In genomic region chr3:171239757-171240503, GRCh38 we compare ENCODE assay signal across 19 cellular contexts.
A peak's percentile ranks its signal among the peaks of the same experiment; 100 is the strongest.
DNase-seq lines count a peak whose midpoint lies in the region; ATAC-seq and TF ChIP-seq lines count a peak whose summit lies in the region.
"Had no signal": no experiment of that assay in that cellular context is flagged by ENCODE, and none has a peak within 500 bp of the region (broad histone marks: within the 10 kb centered on the region; RNA-seq: fewer than 3 reads in every experiment).

No MANE protein-coding gene starts in this region.

- intact Hi-C loops in activated CD4-positive, alpha-beta T cell treated with anti-CD3 and anti-CD28 coated beads for 36 hours (cut with DNase I, micrococcal nuclease): no loop called here

- H3K27ac Mint-ChIP-seq in activated CD4-positive, alpha-beta T cell treated with anti-CD3 and anti-CD28 coated beads for 36 hours: no peak overlapping the region
- H3K27ac Mint-ChIP-seq in nephron progenitor cell: peak overlapping the region; percentile 82
- H3K27ac Mint-ChIP-seq: activated CD4-positive, alpha-beta memory T cell treated with anti-CD3 and anti-CD28 coated beads, Interleukin-2, amount 10 ng/mL, durations not matched to agents 7 days and 5 days had no signal

- ATAC-seq in activated CD4-positive, alpha-beta T cell treated with anti-CD3 and anti-CD28 coated beads for 36 hours: no peak
- ATAC-seq in omental fat pad (ENCODE audit: low FRiP score) (no peak), GM18505 (IDR thresholded peaks at IDR 0.05; ENCODE audit: unreplicated experiment) (no peak)
- ATAC-seq: gastrocnemius medialis, left lung, sciatic nerve, SK-N-SH treated with all-trans-retinoic acid at 6 μM for 48 hours had no signal

- CTCF ChIA-PET in activated CD4-positive, alpha-beta T cell treated with anti-CD3 and anti-CD28 coated beads for 36 hours (lab: Charles Lee): interaction anchor here (0.6 to 1.4 kb wide), 3 partner anchors 10 to 329 kb away, joined by 4 to 5 read pairs (median 4); no protein-coding TSS in a partner anchor

- H3K9me3 Mint-ChIP-seq in activated CD4-positive, alpha-beta T cell treated with anti-CD3 and anti-CD28 coated beads for 36 hours (ENCODE audit: low read depth): peaks cover 2% of the 10 kb centered on the region
- H3K9me3 Mint-ChIP-seq in nephron progenitor cell: peaks cover 3% of the 10 kb centered on the region

- POLR2A ChIA-PET in activated CD4-positive, alpha-beta T cell treated with anti-CD3 and anti-CD28 coated beads for 36 hours (lab: Charles Lee): no interaction called here

- no peaks in the 10 kb centered on the region for H3K27me3 Mint-ChIP-seq in activated CD4-positive, alpha-beta T cell treated with anti-CD3 and anti-CD28 coated beads for 36 hours
- H3K27me3 Mint-ChIP-seq in nephron progenitor cell (ENCODE audit: low read depth, poor library complexity): no peaks in the 10 kb centered on the region
- H3K27me3 Mint-ChIP-seq: activated CD4-positive, alpha-beta memory T cell treated with anti-CD3 and anti-CD28 coated beads, Interleukin-2, amount 10 ng/mL, durations not matched to agents 7 days and 5 days had no signal

- H3K36me3 Mint-ChIP-seq in activated CD4-positive, alpha-beta T cell treated with anti-CD3 and anti-CD28 coated beads for 36 hours (ENCODE audit: low read depth): peaks cover 6% of the 10 kb centered on the region
- peaks cover 4% of the 10 kb centered on the region for H3K36me3 Mint-ChIP-seq in nephron progenitor cell (ENCODE audit: low read depth)

- peak; percentile 27 for DNase-seq in activated CD4-positive, alpha-beta T cell treated with anti-CD3 and anti-CD28 coated beads for 36 hours
- no peak for DNase-seq in activated CD4-positive, alpha-beta T cell treated with anti-CD3 and anti-CD28 coated beads, Interleukin-2, amount 50 U/mL, for 1 hour
- DNase-seq in NCI-H1436 (lab: John Stamatoyannopoulos, UW): peak; percentile 57
- DNase-seq in NCI-H524 treated with DMSO at 0.1 percent for 48 hours (lab: John Stamatoyannopoulos, UW): peak; percentile 84
- peak; percentile 31 for DNase-seq in nephron progenitor cell
- DNase-seq in midbrain (lab: John Stamatoyannopoulos, UW): no peak
- DNase-seq in omental fat pad (ENCODE audit: low spot score): no peak
- DNase-seq: activated CD4-positive, alpha-beta memory T cell treated with anti-CD3 and anti-CD28 coated beads, Interleukin-2, amount 10 ng/mL, durations not matched to agents 7 days and 5 days; activated T-cell treated with anti-CD3 and anti-CD28 coated beads, Interleukin-2, amount 50 U/mL, for 48 hours; C1 segment of cervical spinal cord; dermis blood vessel endothelial cell; gastrocnemius medialis; IMR-90; left lung; MM.1S; NCI-H446 had no signal

- H3K4me1 Mint-ChIP-seq in activated CD4-positive, alpha-beta T cell treated with anti-CD3 and anti-CD28 coated beads for 36 hours: peaks cover 11% of the 10 kb centered on the region
- H3K4me1 Mint-ChIP-seq in nephron progenitor cell: peaks cover 59% of the 10 kb centered on the region

- TF ChIP-seq POLR2A in GM18505 (IDR thresholded peaks at IDR 0.05; ENCODE audit: borderline replicate concordance, extremely low read depth, insufficient read depth, insufficient read length): no peak

- TF ChIP-seq CTCF in nephron progenitor cell (IDR thresholded peaks at IDR 0.05): no peak
- TF ChIP-seq CTCF in omental fat pad (IDR thresholded peaks at IDR 0.05): no peak

- no peak overlapping the region for H3K4me3 Mint-ChIP-seq in activated CD4-positive, alpha-beta T cell treated with anti-CD3 and anti-CD28 coated beads for 36 hours
- H3K4me3 Mint-ChIP-seq in nephron progenitor cell: peak overlapping the region; percentile 20
- H3K4me3 Mint-ChIP-seq: activated CD4-positive, alpha-beta memory T cell treated with anti-CD3 and anti-CD28 coated beads, Interleukin-2, amount 10 ng/mL, durations not matched to agents 7 days and 5 days had no signal

Comparison
In these comparisons a context has a peak if more than half of its experiments do, and no peak if none do; other contexts are left out.
1. DNase-seq: peak in activated CD4-positive, alpha-beta T cell treated with anti-CD3 and anti-CD28 coated beads for 36 hours (single experiment), NCI-H1436 (single experiment), NCI-H524 treated with DMSO at 0.1 percent for 48 hours (single experiment) and nephron progenitor cell (single experiment); none in activated CD4-positive, alpha-beta T cell treated with anti-CD3 and anti-CD28 coated beads, Interleukin-2, amount 50 U/mL, for 1 hour (single experiment), midbrain (single experiment) and omental fat pad (single experiment).